1 cellular context compared by ENCODE assay signal in genomic region chr13:99311137-99311536, GRCh38.
TF ChIP-seq lines count a peak whose summit lies in the region.

No MANE protein-coding gene starts in this region.

TF ChIP-seq in GM12878, 131 proteins besides CTCF, POLR2A, EP300 and RAD21:
- TF ChIP-seq CEBPZ (IDR thresholded peaks at IDR 0.05; ENCODE audit: low read depth, low read length) (no peak), IKZF2 (IDR thresholded peaks at IDR 0.05) (peak; percentile 11 to 33; a peak in 2 of 4 replicates), NBN (IDR thresholded peaks at IDR 0.05) (0 out of 2 replicates have a peak, but pooled peaks have one; percentile 16), HCFC1 (IDR thresholded peaks at IDR 0.05; ENCODE audit: low read length) (no peak), BRCA1 (IDR thresholded peaks at IDR 0.05; ENCODE audit: low read depth, low read length) (no peak), MTA2 (IDR thresholded peaks at IDR 0.05; ENCODE audit: low read depth) (no peak), FOS (IDR thresholded peaks at IDR 0.05; ENCODE audit: borderline replicate concordance, extremely low read depth, insufficient read length) (no peak), USF1 (IDR thresholded peaks at IDR 0.05; ENCODE audit: borderline replicate concordance, extremely low read length, insufficient read depth, low read depth, low read length) (no peak), BCL11A (IDR thresholded peaks at IDR 0.05; ENCODE audit: low read depth, low read length) (no peak), FOXK2 (IDR thresholded peaks at IDR 0.05) (no peak), CEBPB (IDR thresholded peaks at IDR 0.05; ENCODE audit: borderline replicate concordance in 1 of 2, low read depth in 2 of 2, low read length in 2 of 2) (no peak), MYB (IDR thresholded peaks at IDR 0.05; ENCODE audit: borderline replicate concordance, low read depth, low read length) (no peak), LARP7 (IDR thresholded peaks at IDR 0.05) (no peak), HSF1 (IDR thresholded peaks at IDR 0.05; ENCODE audit: low read depth, low read length) (no peak), TBL1XR1 (IDR thresholded peaks at IDR 0.05; ENCODE audit: low read depth, low read length) (no peak), EGR1 (IDR thresholded peaks at IDR 0.05; ENCODE audit: borderline replicate concordance in 1 of 2, low read depth in 2 of 2, low read length in 2 of 2) (peak in 1 of 2 experiments; percentile 28; a peak in 1 of 3 replicates), ATF3 (IDR thresholded peaks at IDR 0.05; ENCODE audit: borderline replicate concordance, extremely low read depth, low read depth, low read length) (no peak), NFYA (IDR thresholded peaks at IDR 0.05; ENCODE audit: borderline replicate concordance, low read depth, low read length) (no peak), ZNF274 (IDR thresholded peaks at IDR 0.05; ENCODE audit: insufficient read depth, insufficient read length) (no peak), STAT1 (conservative IDR thresholded peaks at IDR 0.05) (no peak), ZNF687 (IDR thresholded peaks at IDR 0.05) (no peak), POLR2AphosphoS2 (IDR thresholded peaks at IDR 0.05; ENCODE audit: low read depth, low read length) (no peak), ZNF24 (IDR thresholded peaks at IDR 0.05) (no peak), HDAC2 (IDR thresholded peaks at IDR 0.05) (no peak), PAX8 (IDR thresholded peaks at IDR 0.05) (no peak), SUZ12 (IDR thresholded peaks at IDR 0.05; ENCODE audit: unreplicated experiment) (no peak), CREM (IDR thresholded peaks at IDR 0.05; ENCODE audit: low read depth) (peak; percentile 21; the same call in 1 of the 2 replicates), SKIL (IDR thresholded peaks at IDR 0.05; ENCODE audit: low read depth, poor library complexity, severe bottlenecking) (no peak), BCL3 (IDR thresholded peaks at IDR 0.05; ENCODE audit: borderline replicate concordance, insufficient read depth, low read depth, low read length, poor library complexity, severe bottlenecking) (peak; percentile 12), MEF2B (IDR thresholded peaks at IDR 0.05; ENCODE audit: partially characterized antibody, poor library complexity, severe bottlenecking) (no peak), PAX5 (IDR thresholded peaks at IDR 0.05; ENCODE audit: borderline replicate concordance, low read depth, low read length) (no peak), RAD51 (IDR thresholded peaks at IDR 0.05) (no peak), TCF7 (IDR thresholded peaks at IDR 0.05; ENCODE audit: borderline replicate concordance) (no peak), RELB (IDR thresholded peaks at IDR 0.05; ENCODE audit: low read depth) (0 out of 2 replicates have a peak, but pooled peaks have one; percentile 22), SPI1 (IDR thresholded peaks at IDR 0.05; ENCODE audit: borderline replicate concordance, insufficient read depth, low read depth, low read length) (no peak), ZNF384 (IDR thresholded peaks at IDR 0.05; ENCODE audit: borderline replicate concordance, low read depth, low read length) (no peak), EED (IDR thresholded peaks at IDR 0.05; ENCODE audit: low read depth) (peak; percentile 60; the same call in 1 of the 2 replicates), GABPA (IDR thresholded peaks at IDR 0.05; ENCODE audit: low read depth) (no peak), RB1 (IDR thresholded peaks at IDR 0.05; ENCODE audit: borderline replicate concordance) (no peak), ETV6 (conservative IDR thresholded peaks at IDR 0.05 in 1 of 2, IDR thresholded peaks at IDR 0.05 in 1 of 2; ENCODE audit: borderline replicate concordance in 1 of 2, low read depth in 1 of 2) (no peak), MEF2A (IDR thresholded peaks at IDR 0.05; ENCODE audit: insufficient read depth, low read depth, low read length) (no peak), ATF2 (IDR thresholded peaks at IDR 0.05; ENCODE audit: low read length) (no peak; the same call in 1 of the 2 replicates), RUNX3 (IDR thresholded peaks at IDR 0.05; ENCODE audit: low read length) (peak; percentile 72)
TF ChIP-seq in GM12878: peak in this region for 8.
